ENCODE assay signal across 10 cellular contexts in the genomic region with DNA sequence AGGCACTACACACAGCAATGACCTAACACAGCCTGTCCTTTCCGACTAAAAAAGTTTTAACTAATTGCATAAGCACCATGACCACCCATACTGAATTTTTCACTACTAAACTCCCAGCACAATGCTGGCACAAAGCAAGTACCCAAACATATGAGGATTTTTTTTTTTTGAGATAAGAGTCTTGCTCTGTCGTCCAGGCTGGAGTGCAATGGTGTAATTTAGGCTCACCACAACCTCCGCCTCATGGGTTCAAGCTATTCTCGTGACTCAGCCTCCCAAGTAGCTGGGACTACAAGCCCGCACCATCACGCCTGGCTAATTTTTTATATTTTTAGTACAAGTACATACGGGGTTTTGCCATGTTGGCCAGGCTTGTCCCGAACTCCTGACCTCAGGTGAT. TPM values are rescaled to one million over a fixed set of nuclear protein-coding genes. Genes with fewer than 3 reads are reported as not detected.
A peak's percentile ranks its signal among the peaks of the same experiment; 100 is the strongest.
DNase-seq lines count a peak whose midpoint lies in the region; TF ChIP-seq lines count a peak whose summit lies in the region.
"Had no signal": no experiment of that assay in that cellular context is flagged by ENCODE, and none has a peak within 500 bp of the region (broad histone marks: within the 10 kb centered on the region; RNA-seq: fewer than 3 reads in every experiment).

No MANE protein-coding gene starts in this region.

- intact Hi-C loops in sigmoid colon (cut with DNase I): no loop called here

- CTCF ChIA-PET in RWPE1 (lab: Yijun Ruan, JAX): no interaction called here

- H3K4me3 ChIP-seq in fibroblast of the aortic adventitia (ENCODE audit: low read depth, low read length) (no peak overlapping the region), sigmoid colon (no peak overlapping the region)

- TF ChIP-seq POLR2A in sigmoid colon (IDR thresholded peaks at IDR 0.05): no peak

- POLR2A ChIA-PET in RWPE1 (lab: Yijun Ruan, JAX; ENCODE audit: low non-redundant PET): no interaction called here

- DNase-seq in Daoy (ENCODE audit: low read depth) (peak; percentile 86), RWPE1 (ENCODE audit: low spot score) (no peak), fibroblast of the aortic adventitia (ENCODE audit: low read depth) (peak; percentile 84), sigmoid colon (peak; percentile 59), SW 1271 (lab: John Stamatoyannopoulos, UW) (no peak), NCI-H510A treated with DMSO at 0.1 percent for 48 hours (lab: John Stamatoyannopoulos, UW) (no peak), activated gamma-delta T cell (lab: John Stamatoyannopoulos, UW) (no peak)
- no peak for DNase-seq in stimulated activated CD4-positive, alpha-beta T cell treated with anti-CD3 and anti-CD28 coated beads, Interleukin-12 subunit alpha, Interleukin-12 subunit beta, amount 100 ng/mL, for 4 hours
- DNase-seq: activated CD4-positive, alpha-beta memory T cell treated with anti-CD3 and anti-CD28 coated beads for 36 hours; NCI-H2029 had no signal

- H3K27ac ChIP-seq in RWPE1 (peak overlapping the region; percentile 94), sigmoid colon (peak overlapping the region; percentile 96 to 97 (median 96))

- H3K4me1 ChIP-seq in sigmoid colon: peaks cover 0 to 51% (median 34%) of the 10 kb centered on the region in 4 donors

- 84 to 86% methylated on average over 8 of the region's 8 CpGs for WGBS in sigmoid colon, 2 donors

- no peaks in the 10 kb centered on the region for H3K27me3 ChIP-seq in sigmoid colon

- TF ChIP-seq EP300 in sigmoid colon (IDR thresholded peaks at IDR 0.05): no peak

- H3K36me3 ChIP-seq in sigmoid colon: no peaks in the 10 kb centered on the region

- no peak for TF ChIP-seq CTCF in RWPE1 (conservative IDR thresholded peaks at IDR 0.05; ENCODE audit: low read depth)
- no peak for TF ChIP-seq CTCF in fibroblast of the aortic adventitia (IDR thresholded peaks at IDR 0.05; ENCODE audit: insufficient read depth, low read length)
- TF ChIP-seq CTCF in sigmoid colon (IDR thresholded peaks at IDR 0.05): no peak

- H3K9me3 ChIP-seq in sigmoid colon: no peaks in the 10 kb centered on the region

RNA-seq across cellular contexts. Expression of a gene that starts 5.1 kb away (rescaled TPM):
- total RNA-seq in Daoy (2014; rRNA removed; shearing (Covaris generic)): 39.1 and 62.4 TPM in 2 replicates
- total RNA-seq in fibroblast of the aortic adventitia (ENCODE audit: low replicate concordance) (59.5 and 71.6 TPM in 2 replicates), sigmoid colon (10 to 100 TPM; 68.8 to 99.7 (median 79.1) TPM)
- polyA plus RNA-seq in sigmoid colon: 10 to 100 TPM; 20.4 to 25.7 (median 21.3) TPM

Comparison
In these comparisons a context has a peak if more than half of its experiments do, and no peak if none do; other contexts are left out.
1. DNase-seq: peak in Daoy (single experiment), fibroblast of the aortic adventitia (single experiment) and sigmoid colon (single experiment); none in RWPE1 (single experiment), SW 1271 (0 of 2), stimulated activated CD4-positive, alpha-beta T cell treated with anti-CD3 and anti-CD28 coated beads, Interleukin-12 subunit alpha, Interleukin-12 subunit beta, amount 100 ng/mL, for 4 hours (single experiment), NCI-H510A treated with DMSO at 0.1 percent for 48 hours (single experiment) and activated gamma-delta T cell (single experiment).